In genomic region chr1:206120406-206120805, GRCh38 we compare ENCODE assay signal across 2 cellular contexts.
A peak's percentile ranks its signal among the peaks of the same experiment; 100 is the strongest.
TF ChIP-seq lines count a peak whose summit lies in the region.

No MANE protein-coding gene starts in this region.

TF ChIP-seq in HepG2, 621 proteins besides CTCF, POLR2A, EP300 and RAD21:
- TF ChIP-seq ATF7 (IDR thresholded peaks at IDR 0.05) (peak; percentile 83), ATF7 (CRISPR knock-in tag; IDR thresholded peaks at IDR 0.05) (no peak), ZNF687 (CRISPR knock-in tag; IDR thresholded peaks at IDR 0.05) (no peak)

TF ChIP-seq in K562, 482 proteins besides CTCF, POLR2A, EP300 and RAD21:
- TF ChIP-seq CEBPB (tag; IDR thresholded peaks at IDR 0.05) = peak; percentile 62
- peak; percentile 46; the same call in 1 of the 2 replicates for TF ChIP-seq ATF3 (IDR thresholded peaks at IDR 0.05)
- TF ChIP-seq ATF3 (CRISPR knock-in tag; conservative IDR thresholded peaks at IDR 0.05) = no peak
- TF ChIP-seq CEBPG (CRISPR knock-in tag; IDR thresholded peaks at IDR 0.05) = no peak
- TF ChIP-seq CEBPG (tag; conservative IDR thresholded peaks at IDR 0.05 in 1 of 2, IDR thresholded peaks at IDR 0.05 in 1 of 2) = peak; percentile 55 to 91
- no peak for TF ChIP-seq SMARCC2 (IDR thresholded peaks at IDR 0.05; ENCODE audit: low read depth)
